Comparison of ENCODE assay signal across 22 cellular contexts in genomic region chr12:104306376-104306775, GRCh38. TPM values are rescaled to one million over a fixed set of nuclear protein-coding genes. Genes with fewer than 3 reads are reported as not detected.
A peak's percentile ranks its signal among the peaks of the same experiment; 100 is the strongest.
DNase-seq lines count a peak whose midpoint lies in the region; ATAC-seq, FAIRE-seq and TF ChIP-seq lines count a peak whose summit lies in the region.
"Had no signal": no experiment of that assay in that cellular context is flagged by ENCODE, and none has a peak within 500 bp of the region (broad histone marks: within the 10 kb centered on the region; RNA-seq: fewer than 3 reads in every experiment).

No MANE protein-coding gene starts in this region.

- TF ChIP-seq POLR2A in A549 (IDR thresholded peaks at IDR 0.05; ENCODE audit: low read length), result no peak

- peaks cover 36% of the 10 kb centered on the region for H3K36me3 ChIP-seq in GM23248 (ENCODE audit: low read depth)
- H3K36me3 ChIP-seq in neutrophil, result peaks cover 7% of the 10 kb centered on the region

- H3K27ac ChIP-seq in A549 (peak overlapping the region; percentile 73 to 81; a peak in 5 of 6 replicates), GM23248 (0 out of 2 replicates have a peak overlapping the region, but pooled peaks have one; percentile 6), neutrophil (peak overlapping the region; percentile 3)
- H3K27ac ChIP-seq: HL-60, KMS-11 had no signal

- H3K9me3 ChIP-seq in A549 (no peaks in the 10 kb centered on the region), GM23248 (ENCODE audit: low read depth) (no peaks in the 10 kb centered on the region), neutrophil (no peaks in the 10 kb centered on the region)
- H3K9me3 ChIP-seq: BE2C had no signal

- TF ChIP-seq EP300 in A549 (IDR thresholded peaks at IDR 0.05), result no peak

- TF ChIP-seq RAD21 in A549 (conservative IDR thresholded peaks at IDR 0.05 in 1 of 2, IDR thresholded peaks at IDR 0.05 in 1 of 2), result no peak

- H3F3A ChIP-seq in GM23248 (ENCODE audit: insufficient read depth), result peaks cover 71% of the 10 kb centered on the region

- H3K9ac ChIP-seq in GM23248, result no peak overlapping the region; the same call in 1 of the 2 replicates
- H3K9ac ChIP-seq: KMS-11 had no signal

- H2AFZ ChIP-seq in GM23248, result no peak overlapping the region

- no peak for FAIRE-seq in A549 (lab: Jason Lieb, UNC)
- FAIRE-seq: GM12891 had no signal

- peaks cover 99% of the 10 kb centered on the region for H3K79me2 ChIP-seq in GM23248 (ENCODE audit: insufficient read depth)

- H3K4me3 Mint-ChIP-seq in chondrocyte (ENCODE audit: unreplicated experiment), result no peak overlapping the region
- H3K4me3 Mint-ChIP-seq: H9 had no signal

- TF ChIP-seq CTCF in A549 (IDR thresholded peaks at IDR 0.05), result no peak
- TF ChIP-seq CTCF in chondrocyte (IDR thresholded peaks at IDR 0.05), result no peak
- no peak for TF ChIP-seq CTCF in neutrophil (IDR thresholded peaks at IDR 0.05)

- H3K9me3 Mint-ChIP-seq in chondrocyte (ENCODE audit: low read depth), result no peaks in the 10 kb centered on the region
- H3K9me3 Mint-ChIP-seq: CD4-positive, alpha-beta T cell; H9 had no signal

- POLR2A ChIA-PET in A549 (lab: Yijun Ruan, JAX), result interaction anchor here (1.5 kb wide), 1 partner anchor 20 kb away, joined by 3 read pairs; no protein-coding TSS in a partner anchor

- peaks cover 56% of the 10 kb centered on the region for H3K4me1 Mint-ChIP-seq in chondrocyte (ENCODE audit: low read depth)

- H3K9me2 ChIP-seq in GM23248 (ENCODE audit: insufficient read depth), result no peaks in the 10 kb centered on the region

- H3K4me2 ChIP-seq in A549 (peak overlapping the region; percentile 97), GM23248 (ENCODE audit: unreplicated experiment) (no peak overlapping the region)
- H3K4me2 ChIP-seq: KMS-11 had no signal

- WGBS in A549 (ENCODE audit: missing lambda C conversion rate), result 32% methylated on average over 2 of the region's 2 CpGs
- 95 to 100% methylated on average over 2 of the region's 2 CpGs for WGBS in GM23248 (ENCODE audit: low coverage in 1 of 2, low lambda C conversion rate in 2 of 2, missing lambda C conversion rate in 2 of 2), 2 experiments

- H3K4me3 ChIP-seq in A549, result peak overlapping the region; percentile 68
- H3K4me3 ChIP-seq in GM23248, result no peak overlapping the region
- H3K4me3 ChIP-seq in neutrophil (ENCODE audit: low read depth in 1 of 2, low read length in 1 of 2), result no peak overlapping the region

- H3K27ac Mint-ChIP-seq in chondrocyte (ENCODE audit: unreplicated experiment), result peak overlapping the region; percentile 75
- H3K27ac Mint-ChIP-seq: CD4-positive, alpha-beta T cell; H9 had no signal

- no peak for ATAC-seq in A549
- ATAC-seq: Right ventricle myocardium inferior had no signal

- H4K20me1 ChIP-seq in GM23248 (ENCODE audit: insufficient read depth), result peaks cover 38% of the 10 kb centered on the region

- peaks cover 6% of the 10 kb centered on the region for H3K36me3 Mint-ChIP-seq in chondrocyte (ENCODE audit: low read depth)

- in situ Hi-C loops in GM23248 (cut with MboI) (no loop called here), KBM-7 (cut with MboI; ENCODE audit: low pct_unique_long_range_greater_than_20kb, low sequenced_read_pairs) (no loop called here)

- no peaks in the 10 kb centered on the region for H3K27me3 ChIP-seq in GM23248 (replicated peaks; ENCODE audit: insufficient read depth)
- no peaks in the 10 kb centered on the region for H3K27me3 ChIP-seq in neutrophil
- H3K27me3 ChIP-seq: BE2C had no signal

- peaks cover 84% of the 10 kb centered on the region for H3K4me1 ChIP-seq in A549
- peaks cover 37% of the 10 kb centered on the region for H3K4me1 ChIP-seq in GM23248 (ENCODE audit: insufficient read depth)
- peaks cover 17 to 30% of the 10 kb centered on the region in 2 experiments for H3K4me1 ChIP-seq in neutrophil (ENCODE audit: control insufficient read depth in 1 of 2, insufficient read depth in 1 of 2, low read depth in 1 of 2, low read length in 1 of 2)

- no peaks in the 10 kb centered on the region for H3K27me3 Mint-ChIP-seq in chondrocyte (ENCODE audit: low read depth)
- H3K27me3 Mint-ChIP-seq: CD4-positive, alpha-beta T cell had no signal

- CTCF ChIA-PET in A549 (lab: Yijun Ruan, JAX), result interaction anchor here (0.6 to 1.8 kb wide), 3 partner anchors 91 to 137 kb away, joined by 3 to 4 read pairs (median 3); partner anchors contain the start of gene TXNRD1

- DNase-seq in A549 (ENCODE audit: low read depth in 1 of 2, low spot score in 1 of 2), result no peak
- DNase-seq in GM23248, result no peak
- DNase-seq in chondrocyte (ENCODE audit: low spot score), result no peak
- DNase-seq in KBM-7, result no peak
- no peak for DNase-seq in epidermal melanocyte (ENCODE audit: insufficient read length, low spot score)
- no peak for DNase-seq in GOT3 (lab: John Stamatoyannopoulos, UW)
- DNase-seq in DMS53 treated with DMSO at 0.1 percent for 48 hours (lab: John Stamatoyannopoulos, UW; ENCODE audit: unreplicated experiment), result no peak
- DNase-seq: 8988T; BE2C; CD4-positive, alpha-beta T cell; H9; NCI-H1092 treated with DMSO at 0.1 percent for 48 hours; NCI-H1436 treated with DMSO at 0.1 percent for 48 hours; NCI-H2029; NCI-H226; NCI-H524; NCI-H82 had no signal

TF ChIP-seq in A549, 52 proteins besides CTCF, POLR2A, EP300 and RAD21 (continues in another document):
- TF ChIP-seq MAZ (IDR thresholded peaks at IDR 0.05; ENCODE audit: borderline replicate concordance, low read depth, low read length) (no peak), RNF2 (IDR thresholded peaks at IDR 0.05; ENCODE audit: borderline replicate concordance, low read depth) (no peak), FOXS1 (CRISPR knock-in tag; IDR thresholded peaks at IDR 0.05) (no peak), HDAC2 (IDR thresholded peaks at IDR 0.05) (no peak), TP53 (CRISPR knock-in tag; IDR thresholded peaks at IDR 0.05) (no peak), POLR2AphosphoS2 (conservative IDR thresholded peaks at IDR 0.05; ENCODE audit: low read length) (peak; percentile 94; the same call in 1 of the 2 replicates), HEYL (CRISPR knock-in tag; IDR thresholded peaks at IDR 0.05) (no peak), ZNF302 (CRISPR knock-in tag; IDR thresholded peaks at IDR 0.05) (no peak), USF2 (IDR thresholded peaks at IDR 0.05) (no peak), HOXB5 (CRISPR knock-in tag; IDR thresholded peaks at IDR 0.05) (peak; percentile 72; the same call in 1 of the 2 replicates), MYC (IDR thresholded peaks at IDR 0.05; ENCODE audit: borderline replicate concordance, low read length) (no peak), CHD4 (IDR thresholded peaks at IDR 0.05; ENCODE audit: borderline replicate concordance) (no peak), JUN (IDR thresholded peaks at IDR 0.05) (no peak; a peak in 1 of 5 replicates), ZFP36 (IDR thresholded peaks at IDR 0.05; ENCODE audit: borderline replicate concordance, partially characterized antibody) (no peak), SMC3 (IDR thresholded peaks at IDR 0.05) (no peak), TFCP2L1 (CRISPR knock-in tag; IDR thresholded peaks at IDR 0.05) (peak; percentile 80)
- TF ChIP-seq, protein P1, sequence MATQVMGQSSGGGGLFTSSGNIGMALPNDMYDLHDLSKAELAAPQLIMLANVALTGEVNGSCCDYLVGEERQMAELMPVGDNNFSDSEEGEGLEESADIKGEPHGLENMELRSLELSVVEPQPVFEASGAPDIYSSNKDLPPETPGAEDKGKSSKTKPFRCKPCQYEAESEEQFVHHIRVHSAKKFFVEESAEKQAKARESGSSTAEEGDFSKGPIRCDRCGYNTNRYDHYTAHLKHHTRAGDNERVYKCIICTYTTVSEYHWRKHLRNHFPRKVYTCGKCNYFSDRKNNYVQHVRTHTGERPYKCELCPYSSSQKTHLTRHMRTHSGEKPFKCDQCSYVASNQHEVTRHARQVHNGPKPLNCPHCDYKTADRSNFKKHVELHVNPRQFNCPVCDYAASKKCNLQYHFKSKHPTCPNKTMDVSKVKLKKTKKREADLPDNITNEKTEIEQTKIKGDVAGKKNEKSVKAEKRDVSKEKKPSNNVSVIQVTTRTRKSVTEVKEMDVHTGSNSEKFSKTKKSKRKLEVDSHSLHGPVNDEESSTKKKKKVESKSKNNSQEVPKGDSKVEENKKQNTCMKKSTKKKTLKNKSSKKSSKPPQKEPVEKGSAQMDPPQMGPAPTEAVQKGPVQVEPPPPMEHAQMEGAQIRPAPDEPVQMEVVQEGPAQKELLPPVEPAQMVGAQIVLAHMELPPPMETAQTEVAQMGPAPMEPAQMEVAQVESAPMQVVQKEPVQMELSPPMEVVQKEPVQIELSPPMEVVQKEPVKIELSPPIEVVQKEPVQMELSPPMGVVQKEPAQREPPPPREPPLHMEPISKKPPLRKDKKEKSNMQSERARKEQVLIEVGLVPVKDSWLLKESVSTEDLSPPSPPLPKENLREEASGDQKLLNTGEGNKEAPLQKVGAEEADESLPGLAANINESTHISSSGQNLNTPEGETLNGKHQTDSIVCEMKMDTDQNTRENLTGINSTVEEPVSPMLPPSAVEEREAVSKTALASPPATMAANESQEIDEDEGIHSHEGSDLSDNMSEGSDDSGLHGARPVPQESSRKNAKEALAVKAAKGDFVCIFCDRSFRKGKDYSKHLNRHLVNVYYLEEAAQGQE (IDR thresholded peaks at IDR 0.05), result no peak
- TF ChIP-seq, protein P2, sequence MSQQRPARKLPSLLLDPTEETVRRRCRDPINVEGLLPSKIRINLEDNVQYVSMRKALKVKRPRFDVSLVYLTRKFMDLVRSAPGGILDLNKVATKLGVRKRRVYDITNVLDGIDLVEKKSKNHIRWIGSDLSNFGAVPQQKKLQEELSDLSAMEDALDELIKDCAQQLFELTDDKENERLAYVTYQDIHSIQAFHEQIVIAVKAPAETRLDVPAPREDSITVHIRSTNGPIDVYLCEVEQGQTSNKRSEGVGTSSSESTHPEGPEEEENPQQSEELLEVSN (IDR thresholded peaks at IDR 0.05; ENCODE audit: borderline replicate concordance, low read depth), result no peak

RNA-seq across cellular contexts. Expression of gene EID3, which starts 2.8 kb away (rescaled TPM):
- polyA plus RNA-seq in A549 (2011; rRNA removed) (9.3 and 12.2 TPM in 2 replicates), A549 (2017; fragmentation: RNase III; extraction: RNeasy Plus Mini Kit Qiagen cat#74134 plus additional on column Dnase treatment) (6.8 to 7.5 TPM (median 6.9 TPM) in 3 replicates), GM23248 (2016; fragmentation: Nextera tagmentation; extraction: Ambion mirVana) (5.3 and 5.7 TPM in 2 replicates)
- polyA plus RNA-seq in A549 (2012; cell fraction: cytosol; rRNA removed), result 7.2 and 10.3 TPM in 2 replicates
- polyA plus RNA-seq in A549 (2012; cell fraction: nucleus; rRNA removed), result 50.2 and 53.0 TPM in 2 replicates
- 20.7 and 22.7 TPM in 2 replicates for polyA minus RNA-seq in A549 (2011; rRNA and poly(A)+ RNA removed)
- total RNA-seq in GM23248 (2014; rRNA removed; shearing (Covaris generic)), result 6.9 and 9.0 TPM in 2 replicates
- 1.3 to 1.8 TPM (median 1.5 TPM) in 3 replicates for total RNA-seq in chondrocyte

Comparison
In these comparisons a context has a peak if more than half of its experiments do, and no peak if none do; other contexts are left out.
1. H3K27ac ChIP-seq: peak in every context shown above with its lines; median percentile 77 in A549; 6 in GM23248; 3 in neutrophil.